Comparison of ENCODE assay signal across 9 cellular contexts in the genomic region with DNA sequence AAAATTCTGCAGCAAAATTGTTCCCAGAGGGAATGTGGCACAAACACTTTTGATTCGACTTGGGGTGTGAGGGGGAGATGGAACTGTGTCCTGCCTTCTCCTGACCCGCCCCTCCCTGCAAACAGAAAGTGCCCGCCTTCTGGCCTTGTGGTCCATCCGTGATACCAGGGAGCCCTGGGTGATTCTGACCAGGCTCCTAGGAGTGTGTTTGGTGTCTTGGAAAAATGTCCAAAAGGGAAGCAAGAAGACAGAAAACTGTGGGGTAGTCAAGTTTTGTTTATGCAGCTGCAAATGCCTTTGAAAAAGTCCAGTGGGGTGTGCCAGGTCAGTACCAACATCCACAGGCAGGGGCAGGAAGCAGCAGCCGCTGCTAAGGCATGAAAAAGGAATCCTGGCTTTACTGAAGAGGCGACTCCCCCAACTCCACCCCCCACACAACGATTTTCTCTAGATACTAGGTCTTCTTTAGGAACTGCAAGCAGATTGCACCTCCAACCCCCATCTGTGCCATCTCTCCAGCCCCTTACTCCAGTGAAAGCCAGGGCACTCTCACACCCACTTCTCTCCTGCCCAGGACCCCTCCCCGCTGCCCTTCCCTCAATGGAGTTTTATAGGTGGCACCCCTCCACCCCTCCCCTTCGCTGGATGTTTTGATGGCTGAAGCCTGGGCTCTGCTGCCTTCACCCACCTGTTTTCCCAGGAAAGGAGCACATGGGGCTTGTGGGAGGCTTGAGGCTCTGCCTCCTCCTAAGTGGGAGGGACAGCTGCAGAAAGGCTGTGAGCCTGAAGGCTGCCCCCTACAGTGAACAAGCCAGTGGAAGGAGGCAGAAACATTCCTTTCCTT.
A peak's percentile ranks its signal among the peaks of the same experiment; 100 is the strongest.
DNase-seq lines count a peak whose midpoint lies in the region; ATAC-seq and TF ChIP-seq lines count a peak whose summit lies in the region.
"Had no signal": no experiment of that assay in that cellular context is flagged by ENCODE, and none has a peak within 500 bp of the region (broad histone marks: within the 10 kb centered on the region; RNA-seq: fewer than 3 reads in every experiment).

No MANE protein-coding gene starts in this region.

- TF ChIP-seq CTCF in GM12873 (IDR thresholded peaks at IDR 0.05; ENCODE audit: insufficient read depth, low read depth, low read length, missing control alignments): peak; percentile 37

- no peaks in the 10 kb centered on the region for H3K9me3 ChIP-seq in skeletal muscle satellite cell (replicated peaks; ENCODE audit: low read length)

- DNase-seq in RKO (ENCODE audit: low spot score): peak; percentile 14
- DNase-seq in fibroblast of peridontal ligament (ENCODE audit: extremely low read depth): peak; percentile 56
- DNase-seq in DMS114 treated with DMSO at 0.1 percent for 48 hours (lab: John Stamatoyannopoulos, UW; ENCODE audit: unreplicated experiment): no peak
- DNase-seq in germinal center (ENCODE audit: low spot score): no peak
- no peak for DNase-seq in SKM-1 treated with dmso at 0.1 percent for 144 hours (lab: John Stamatoyannopoulos, UW; ENCODE audit: unreplicated experiment)
- DNase-seq: T-helper 1 cell had no signal

- H3K4me2 ChIP-seq in skeletal muscle satellite cell (ENCODE audit: low read length): peak overlapping the region; percentile 70

- H3K27me3 ChIP-seq in skeletal muscle satellite cell (ENCODE audit: control insufficient read depth, insufficient read depth, low read length): no peaks in the 10 kb centered on the region

- peaks cover 18% of the 10 kb centered on the region for H3K4me1 ChIP-seq in skeletal muscle satellite cell (ENCODE audit: control insufficient read depth, insufficient read depth, low read length)

- no peak for ATAC-seq in HG02588 (IDR thresholded peaks at IDR 0.05; ENCODE audit: unreplicated experiment)

- peak overlapping the region; percentile 47 for H3K4me3 ChIP-seq in skeletal muscle satellite cell (ENCODE audit: low read length)

- H3K9ac ChIP-seq in skeletal muscle satellite cell (ENCODE audit: low read depth, low read length): peak overlapping the region; percentile 42

- no peaks in the 10 kb centered on the region for H3K36me3 ChIP-seq in skeletal muscle satellite cell (ENCODE audit: insufficient read depth, low read length)

Comparison
In these comparisons a context has a peak if more than half of its experiments do, and no peak if none do; other contexts are left out.
1. DNase-seq: peak in RKO (single experiment) and fibroblast of peridontal ligament (single experiment); none in DMS114 treated with DMSO at 0.1 percent for 48 hours (single experiment), germinal center (single experiment) and SKM-1 treated with dmso at 0.1 percent for 144 hours (single experiment).